ENCODE assay signal across 17 cellular contexts in genomic region chr12:89335452-89336244, GRCh38.
"Had no signal": no experiment of that assay in that cellular context is flagged by ENCODE, and none has a peak within 500 bp of the region (broad histone marks: within the 10 kb centered on the region; RNA-seq: fewer than 3 reads in every experiment).

No MANE protein-coding gene starts in this region.

- H3K36me3 ChIP-seq: heart right ventricle, right atrium auricular region, upper lobe of left lung had no signal

- H3K27me3 ChIP-seq: heart right ventricle, right atrium auricular region, upper lobe of left lung had no signal

- H3K9me3 ChIP-seq: right atrium auricular region had no signal

- H3K4me1 ChIP-seq: psoas muscle had no signal

- H3K27ac ChIP-seq: psoas muscle, right atrium auricular region had no signal

- H3K4me3 ChIP-seq: heart right ventricle, psoas muscle, right atrium auricular region, upper lobe of left lung had no signal

- ATAC-seq: activated CD4-positive, alpha-beta T cell treated with anti-CD3 and anti-CD28 coated beads for 36 hours; activated naive CD8-positive, alpha-beta T cell treated with anti-CD3 and anti-CD28 coated beads, Interleukin-2, amount 50 U/mL, for 24 hours; psoas muscle; T-helper 17 cell had no signal

- DNase-seq: activated B cell treated with CpG ODN at 0.5 μM for 24 hours; activated CD4-positive, alpha-beta memory T cell treated with anti-CD3 and anti-CD28 coated beads for 36 hours; activated CD4-positive, alpha-beta T cell treated with anti-CD3 and anti-CD28 coated beads for 36 hours; activated gamma-delta T cell; activated naive CD4-positive, alpha-beta T cell treated with anti-CD3 and anti-CD28 coated beads, Interleukin-2, amount 50 U/mL, for 16 hours; activated naive CD8-positive, alpha-beta T cell treated with anti-CD3 and anti-CD28 coated beads, Interleukin-2, amount 50 U/mL, for 24 hours; caudate nucleus; effector CD8-positive, alpha-beta T cell; erythroblast; foreskin fibroblast; heart right ventricle; psoas muscle; stimulated activated CD4-positive, alpha-beta T cell treated with anti-CD3 and anti-CD28 coated beads, Interleukin-4, amount 100 ng/mL, for 24 hours; stimulated activated naive CD4-positive, alpha-beta T cell treated with Interleukin-2 at 50 U/mL for 16 hours; T-helper 17 cell; upper lobe of left lung had no signal
